Comparison of ENCODE assay signal across 24 cellular contexts in the genomic region with DNA sequence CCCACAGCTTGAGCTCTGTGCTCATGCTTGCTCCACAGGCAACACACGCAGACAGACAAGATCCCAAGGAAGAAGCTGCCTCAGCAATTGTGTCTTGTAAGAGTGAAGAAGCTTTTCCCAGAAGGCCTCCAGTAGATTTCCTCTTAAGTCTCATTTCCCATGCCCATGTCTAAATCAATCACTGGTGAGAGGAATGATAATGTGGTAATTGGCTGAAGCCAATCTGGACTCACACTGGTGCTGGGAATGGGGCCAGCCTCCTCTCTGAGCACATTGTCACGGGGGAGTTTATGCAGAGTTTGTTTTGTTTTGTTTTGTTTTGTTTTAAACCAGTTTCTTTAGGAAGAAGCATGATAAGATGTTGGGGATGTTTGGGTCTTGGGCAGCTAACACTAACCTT. TPM values are rescaled to one million over a fixed set of nuclear protein-coding genes. Genes with fewer than 3 reads are reported as not detected.
DNase-seq lines count a peak whose midpoint lies in the region; ATAC-seq, FAIRE-seq and TF ChIP-seq lines count a peak whose summit lies in the region.
"Had no signal": no experiment of that assay in that cellular context is flagged by ENCODE, and none has a peak within 500 bp of the region (broad histone marks: within the 10 kb centered on the region; RNA-seq: fewer than 3 reads in every experiment).

No MANE protein-coding gene starts in this region.

- H3K4me2 ChIP-seq in HepG2 (ENCODE audit: low read depth, low read length) = no peak overlapping the region

- no peaks in the 10 kb centered on the region for H3K36me3 Mint-ChIP-seq in T-helper 17 cell (ENCODE audit: low read depth)
- no peaks in the 10 kb centered on the region for H3K36me3 Mint-ChIP-seq in naive thymus-derived CD4-positive, alpha-beta T cell
- no peaks in the 10 kb centered on the region for H3K36me3 Mint-ChIP-seq in effector memory CD8-positive, alpha-beta T cell (ENCODE audit: insufficient read depth)
- H3K36me3 Mint-ChIP-seq: activated naive CD4-positive, alpha-beta T cell treated with anti-CD3 and anti-CD28 coated beads, Interleukin-2, amount 50 U/mL, for 72 hours; stimulated activated naive B cell treated with anti-CD40 and anti-IgM and Interleukin-4, amounts not matched to agents 10 μg/mL and 1 μg/mL and 100 μg/mL, for 72 hours had no signal

- intact Hi-C loops in A673 (cut with micrococcal nuclease; ENCODE audit: unreplicated experiment) (no loop called here), HepG2 (cut with micrococcal nuclease; ENCODE audit: unreplicated experiment) (loop anchor here (5.0 kb wide), 1 partner anchor 38 kb away; a partner anchor contains a TSS)
- intact Hi-C loops in naive thymus-derived CD4-positive, alpha-beta T cell (cut with micrococcal nuclease) = no loop called here

- no peak overlapping the region for H3K4me3 Mint-ChIP-seq in T-helper 17 cell
- H3K4me3 Mint-ChIP-seq in naive thymus-derived CD4-positive, alpha-beta T cell = no peak overlapping the region
- H3K4me3 Mint-ChIP-seq in effector memory CD8-positive, alpha-beta T cell = no peak overlapping the region
- H3K4me3 Mint-ChIP-seq: stimulated activated naive B cell treated with anti-CD40 and anti-IgM and Interleukin-4, amounts not matched to agents 10 μg/mL and 1 μg/mL and 100 μg/mL, for 72 hours had no signal

- H3K4me1 ChIP-seq in A673 (ENCODE audit: insufficient read depth, low read length, poor library complexity, severe bottlenecking) = peaks cover 14% of the 10 kb centered on the region
- H3K4me1 ChIP-seq in HepG2 (ENCODE audit: insufficient read depth, low read length) = peaks cover 31% of the 10 kb centered on the region
- no peaks in the 10 kb centered on the region for H3K4me1 ChIP-seq in naive thymus-derived CD4-positive, alpha-beta T cell (ENCODE audit: control insufficient read depth in 2 of 2, insufficient read depth in 2 of 2, low read length in 2 of 2)
- H3K4me1 ChIP-seq: BE2C, Peyer's patch, psoas muscle, SJSA1 had no signal

- H3K27me3 Mint-ChIP-seq in T-helper 17 cell = peaks cover 22% of the 10 kb centered on the region
- H3K27me3 Mint-ChIP-seq in naive thymus-derived CD4-positive, alpha-beta T cell = peaks cover 9 to 20% (median 15%) of the 10 kb centered on the region in 5 donors
- H3K27me3 Mint-ChIP-seq in effector memory CD8-positive, alpha-beta T cell = peaks cover 0 to 3% of the 10 kb centered on the region in 2 donors

- no peak overlapping the region for H3K27ac Mint-ChIP-seq in T-helper 17 cell
- H3K27ac Mint-ChIP-seq in naive thymus-derived CD4-positive, alpha-beta T cell = no peak overlapping the region
- no peak overlapping the region for H3K27ac Mint-ChIP-seq in effector memory CD8-positive, alpha-beta T cell
- H3K27ac Mint-ChIP-seq: activated naive CD4-positive, alpha-beta T cell treated with anti-CD3 and anti-CD28 coated beads, Interleukin-2, amount 50 U/mL, for 72 hours; stimulated activated naive B cell treated with anti-CD40 and anti-IgM and Interleukin-4, amounts not matched to agents 10 μg/mL and 1 μg/mL and 100 μg/mL, for 72 hours had no signal

- H3K9ac ChIP-seq in HepG2 (ENCODE audit: insufficient read depth, low read depth, low read length) = no peak overlapping the region

- BruUV-seq in A673 (replicated peaks; lab: Mats Ljungman, UMichigan) (no TSS peak), HepG2 (replicated peaks; lab: Mats Ljungman, UMichigan) (no TSS peak)

- no peak for TF ChIP-seq POLR2A in HepG2 (IDR thresholded peaks at IDR 0.05; ENCODE audit: insufficient read depth in 1 of 2, low read depth in 2 of 2, low read length in 2 of 2)

- WGBS in HepG2 (ENCODE audit: low lambda C conversion rate) = 93% methylated on average over 2 of the region's 2 CpGs

- H3K4me1 Mint-ChIP-seq in T-helper 17 cell = no peaks in the 10 kb centered on the region
- peaks cover 0 to 3% (median 0%) of the 10 kb centered on the region in 7 donors for H3K4me1 Mint-ChIP-seq in naive thymus-derived CD4-positive, alpha-beta T cell
- no peaks in the 10 kb centered on the region for H3K4me1 Mint-ChIP-seq in effector memory CD8-positive, alpha-beta T cell (ENCODE audit: low read depth in 2 of 2)

- peaks cover 0 to 3% (median 0%) of the 10 kb centered on the region in 11 donors for H3K9me3 Mint-ChIP-seq in naive thymus-derived CD4-positive, alpha-beta T cell
- peaks cover 0 to 2% of the 10 kb centered on the region in 2 donors for H3K9me3 Mint-ChIP-seq in effector memory CD8-positive, alpha-beta T cell

- TF ChIP-seq RAD21 in HepG2 (CRISPR knock-in tag; IDR thresholded peaks at IDR 0.05) = no peak

- CTCF ChIA-PET in A673 (lab: Charles Lee) (interaction anchor here (1.1 kb wide), 1 partner anchor 13 kb away, joined by 4 read pairs; no protein-coding TSS in a partner anchor), HepG2 (lab: Yijun Ruan, JAX; ENCODE audit: low intra/inter-chr PET ratio, low total read pairs) (no interaction called here)
- CTCF ChIA-PET in naive thymus-derived CD4-positive, alpha-beta T cell (lab: Charles Lee) = interaction anchor here (0.6 kb wide), 1 partner anchor 285 kb away, joined by 3 read pairs; no protein-coding TSS in a partner anchor

- TF ChIP-seq EP300 in HepG2 (IDR thresholded peaks at IDR 0.05; ENCODE audit: low read depth in 2 of 2, low read length in 2 of 2) (no peak), HepG2 (CRISPR knock-in tag; IDR thresholded peaks at IDR 0.05; ENCODE audit: borderline replicate concordance) (no peak)

- no peak overlapping the region for H2AFZ ChIP-seq in HepG2 (ENCODE audit: low read length)

- peaks cover 19% of the 10 kb centered on the region for H4K20me1 ChIP-seq in HepG2 (ENCODE audit: insufficient read depth, low read length)

- no peak for TF ChIP-seq CTCF in A673 (conservative IDR thresholded peaks at IDR 0.05; ENCODE audit: low read depth, low read length)
- TF ChIP-seq CTCF in HepG2 (CRISPR knock-in tag; IDR thresholded peaks at IDR 0.05) = no peak

- ATAC-seq in HepG2 (no peak), T-helper 17 cell (no peak)
- no peak for ATAC-seq in naive thymus-derived CD4-positive, alpha-beta T cell
- no peak for ATAC-seq in effector memory CD8-positive, alpha-beta T cell (replicated peaks)
- ATAC-seq: activated naive CD4-positive, alpha-beta T cell treated with anti-CD3 and anti-CD28 coated beads, Interleukin-2, amount 50 U/mL, for 72 hours; psoas muscle; stimulated activated naive B cell treated with anti-CD40 and anti-IgM and Interleukin-4, amounts not matched to agents 10 μg/mL and 1 μg/mL and 100 μg/mL, for 72 hours had no signal

- H3K27me3 ChIP-seq in A673 (replicated peaks; ENCODE audit: insufficient read depth, low read depth, low read length, poor library complexity) (peaks cover 10% of the 10 kb centered on the region), HepG2 (ENCODE audit: control insufficient read depth in 1 of 2, insufficient read depth in 2 of 2, low read length in 2 of 2) (no peaks in the 10 kb centered on the region)
- H3K27me3 ChIP-seq in naive thymus-derived CD4-positive, alpha-beta T cell (ENCODE audit: control insufficient read depth in 2 of 2, insufficient read depth in 2 of 2, low read length in 2 of 2) = no peaks in the 10 kb centered on the region
- H3K27me3 ChIP-seq: Peyer's patch, SJSA1 had no signal

- H3K36me3 ChIP-seq in A673 (ENCODE audit: insufficient read depth, low read length, poor library complexity, severe bottlenecking) (no peaks in the 10 kb centered on the region), HepG2 (replicated peaks in 1 of 2; ENCODE audit: control insufficient read depth in 1 of 2, insufficient read depth in 2 of 2, low read length in 2 of 2) (peaks cover 0 to 3% of the 10 kb centered on the region in 2 experiments)
- H3K36me3 ChIP-seq in naive thymus-derived CD4-positive, alpha-beta T cell (ENCODE audit: control insufficient read depth in 2 of 3, insufficient read depth in 3 of 3, low read length in 3 of 3) = no peaks in the 10 kb centered on the region
- H3K36me3 ChIP-seq: BE2C, Peyer's patch, SJSA1 had no signal

- H3K79me2 ChIP-seq in HepG2 (ENCODE audit: insufficient read depth, low read length) = peaks cover 11% of the 10 kb centered on the region

- POLR2A ChIA-PET in A673 (lab: Charles Lee; ENCODE audit: low non-redundant PET) = interaction anchor here (0.6 kb wide), 1 partner anchor 50 kb away, joined by 3 read pairs; no protein-coding TSS in a partner anchor
- POLR2A ChIA-PET in HepG2 (lab: Yijun Ruan, JAX) = no interaction called here
- POLR2A ChIA-PET in naive thymus-derived CD4-positive, alpha-beta T cell (lab: Charles Lee) = no interaction called here

- H3K27ac ChIP-seq in A673 (ENCODE audit: low read depth, low read length, poor library complexity, severe bottlenecking) = no peak overlapping the region
- no peak overlapping the region for H3K27ac ChIP-seq in HepG2 (ENCODE audit: extremely low read length, insufficient read depth, low read length)
- no peak overlapping the region for H3K27ac ChIP-seq in naive thymus-derived CD4-positive, alpha-beta T cell (ENCODE audit: low read depth, low read length)
- H3K27ac ChIP-seq: coronary artery, Peyer's patch, psoas muscle, SJSA1 had no signal

- DNase-seq in A673 (ENCODE audit: low spot score) = peak; percentile 69
- peak; percentile 73 for DNase-seq in NCI-H446 treated with DMSO at 0.1 percent for 48 hours (lab: John Stamatoyannopoulos, UW)
- DNase-seq in astrocyte of the hippocampus (ENCODE audit: low read depth, low spot score) = peak; percentile 64
- no peak for DNase-seq in HepG2 (ENCODE audit: low spot score)
- no peak for DNase-seq in T-helper 17 cell
- no peak for DNase-seq in naive thymus-derived CD4-positive, alpha-beta T cell
- no peak for DNase-seq in effector memory CD8-positive, alpha-beta T cell
- DNase-seq in midbrain (lab: John Stamatoyannopoulos, UW) = no peak
- DNase-seq: 8988T; activated CD4-positive, alpha-beta T cell treated with anti-CD3 and anti-CD28 coated beads for 48 hours; BE2C; KBM-7; NCI-H1694; Peyer's patch; psoas muscle; stimulated activated CD4-positive, alpha-beta T cell treated with anti-CD3 and anti-CD28 coated beads, Interleukin-2, amount 100 ng/mL, for 48 hours; stimulated activated naive B cell treated with anti-CD40 and anti-IgM and Interleukin-4, amounts not matched to agents 10 μg/mL and 1 μg/mL and 100 μg/mL, for 72 hours; T-helper 2 cell had no signal

- in situ Hi-C loops in HepG2 (cut with HindIII; ENCODE audit: extremely low pct_ligation_motif_present, low pct_unique_long_range_greater_than_20kb) = no loop called here

- FAIRE-seq in HepG2 (lab: Jason Lieb, UNC) = no peak
- FAIRE-seq: GM12891 had no signal

- H3K9me3 ChIP-seq in A673 (ENCODE audit: low read depth, low read length, poor library complexity, severe bottlenecking) (peaks cover 4% of the 10 kb centered on the region), HepG2 (ENCODE audit: low read length) (no peaks in the 10 kb centered on the region), T-helper 17 cell (ENCODE audit: control insufficient read depth, low read length, poor library complexity, severe bottlenecking) (no peaks in the 10 kb centered on the region)
- H3K9me3 ChIP-seq in naive thymus-derived CD4-positive, alpha-beta T cell (ENCODE audit: control insufficient read depth in 2 of 3, low read length in 3 of 3) = no peaks in the 10 kb centered on the region
- H3K9me3 ChIP-seq: BE2C, Peyer's patch, psoas muscle, SJSA1 had no signal

- H3K4me3 ChIP-seq in A673 (ENCODE audit: low read depth, low read length, poor library complexity, severe bottlenecking) = no peak overlapping the region
- no peak overlapping the region for H3K4me3 ChIP-seq in HepG2 (replicated peaks in 1 of 3; ENCODE audit: insufficient read depth in 1 of 3, low read depth in 2 of 3, low read length in 3 of 3)
- no peak overlapping the region for H3K4me3 ChIP-seq in naive thymus-derived CD4-positive, alpha-beta T cell (ENCODE audit: low read length)
- H3K4me3 ChIP-seq: coronary artery, Peyer's patch, psoas muscle, SJSA1 had no signal

RNA-seq across cellular contexts. Expression of a gene that starts 36.6 kb away (rescaled TPM):
- total RNA-seq in A673 (2021) (0.17 TPM in 1 of 2 replicates, not detected in the other), HepG2 (2016; rRNA removed; fragmentation: Illumina TruSeq; extraction: Trizol) (32.9 and 35.7 TPM in 2 replicates), T-helper 17 cell (not detected)
- total RNA-seq in HepG2 (2016; cell fraction: cytosol; rRNA removed; fragmentation: Illumina TruSeq; extraction: Trizol; ENCODE audit: low read depth) = 18.0 and 20.6 TPM in 2 replicates
- total RNA-seq in HepG2 (2016; cell fraction: insoluble cytoplasmic fraction; rRNA removed; fragmentation: Illumina TruSeq; extraction: Trizol) = 30.6 and 34.3 TPM in 2 replicates
- total RNA-seq in HepG2 (2016; cell fraction: membrane; rRNA removed; fragmentation: Illumina TruSeq; extraction: Trizol) = 26.1 and 27.2 TPM in 2 replicates
- total RNA-seq in HepG2 (2016; cell fraction: nucleus; rRNA removed; fragmentation: Illumina TruSeq; extraction: Trizol) = 48.1 and 50.6 TPM in 2 replicates
- 21.9 and 28.4 TPM in 2 replicates for polyA plus RNA-seq in HepG2 (2011; rRNA removed)
- polyA plus RNA-seq in HepG2 (2011; cell fraction: cytosol; rRNA removed) = 16.5 and 20.5 TPM in 2 replicates
- 18.5 and 20.8 TPM in 2 replicates for polyA plus RNA-seq in HepG2 (2011; cell fraction: nucleus; rRNA removed)
- polyA plus RNA-seq in HepG2 (2012) = 15.1 and 20.3 TPM in 2 replicates
- polyA plus RNA-seq in HepG2 (2016; cell fraction: cytosol; fragmentation: Illumina TruSeq; extraction: Trizol; ENCODE audit: low read depth) = 3.9 and 4.7 TPM in 2 replicates
- polyA plus RNA-seq in HepG2 (2016; cell fraction: insoluble cytoplasmic fraction; fragmentation: Illumina TruSeq; extraction: Trizol; ENCODE audit: low read depth) = 28.4 and 29.3 TPM in 2 replicates
- polyA plus RNA-seq in HepG2 (2016; cell fraction: membrane; fragmentation: Illumina TruSeq; extraction: Trizol; ENCODE audit: low read depth) = 12.5 and 12.7 TPM in 2 replicates
- 20.7 and 24.1 TPM in 2 replicates for polyA plus RNA-seq in HepG2 (2016; cell fraction: nucleus; fragmentation: Illumina TruSeq; extraction: Trizol; ENCODE audit: insufficient read depth, low read depth)
- polyA minus RNA-seq in HepG2 (2011; rRNA and poly(A)+ RNA removed; ENCODE audit: low replicate concordance) = 0.07 and 80.1 TPM in 2 replicates
- polyA minus RNA-seq in HepG2 (2011; cell fraction: cytosol; rRNA and poly(A)+ RNA removed) = 19.2 and 19.8 TPM in 2 replicates
- polyA minus RNA-seq in HepG2 (2011; cell fraction: nucleus; rRNA and poly(A)+ RNA removed) = 148 and 164 TPM in 2 replicates
- not detected for total RNA-seq in naive thymus-derived CD4-positive, alpha-beta T cell
- not detected for polyA plus RNA-seq in naive thymus-derived CD4-positive, alpha-beta T cell
- total RNA-seq: activated naive CD4-positive, alpha-beta T cell treated with anti-CD3 and anti-CD28 coated beads, Interleukin-2, amount 50 U/mL, for 72 hours; HT-29; mucosa of gallbladder; Peyer's patch had no signal
- polyA plus RNA-seq: psoas muscle had no signal

Comparison
In these comparisons a context has a peak if more than half of its experiments do, and no peak if none do; other contexts are left out.
1. DNase-seq: peak in A673 (single experiment), NCI-H446 treated with DMSO at 0.1 percent for 48 hours (single experiment) and astrocyte of the hippocampus (single experiment); none in HepG2 (single experiment), T-helper 17 cell (0 of 3), naive thymus-derived CD4-positive, alpha-beta T cell (0 of 9), effector memory CD8-positive, alpha-beta T cell (0 of 3) and midbrain (single experiment).
2. RNA of a gene that starts 36.6 kb away (total RNA-seq): 18.0 to 50.6 TPM in HepG2; 0.17 TPM in A673, not detected in T-helper 17 cell and not detected in naive thymus-derived CD4-positive, alpha-beta T cell; every median in the first group is over 10 times any median in the second.